11 cellular contexts compared by ENCODE assay signal in genomic region chr1:232877361-232877991, GRCh38.
"Had no signal": no experiment of that assay in that cellular context is flagged by ENCODE, and none has a peak within 500 bp of the region (broad histone marks: within the 10 kb centered on the region; RNA-seq: fewer than 3 reads in every experiment).

No MANE protein-coding gene starts in this region.

- H3K4me1 ChIP-seq: breast epithelium, parathyroid adenoma, tibial artery, uterus had no signal

- H3K4me3 Mint-ChIP-seq: activated naive CD8-positive, alpha-beta T cell treated with anti-CD3 and anti-CD28 coated beads, Interleukin-2, amount 10 ng/mL, durations not matched to agents 7 days and 5 days had no signal

- DNase-seq: activated CD4-positive, alpha-beta T cell treated with anti-CD3 and anti-CD28 coated beads for 1 hour; activated effector memory CD4-positive, alpha-beta T cell treated with anti-CD3 and anti-CD28 coated beads, Interleukin-2, amount 50 U/mL, for 16 hours; activated naive CD8-positive, alpha-beta T cell treated with anti-CD3 and anti-CD28 coated beads, Interleukin-2, amount 10 ng/mL, durations not matched to agents 7 days and 5 days; aorta; hypothalamus; kidney glomerular epithelial cell; T-helper 9 cell; tibial artery; uterus had no signal

- H3K27me3 Mint-ChIP-seq: activated naive CD8-positive, alpha-beta T cell treated with anti-CD3 and anti-CD28 coated beads, Interleukin-2, amount 10 ng/mL, durations not matched to agents 7 days and 5 days had no signal

- H3K36me3 ChIP-seq: breast epithelium, tibial artery, uterus had no signal

- H3K27ac ChIP-seq: breast epithelium, parathyroid adenoma, tibial artery, uterus had no signal

- H3K9me3 ChIP-seq: breast epithelium, tibial artery, uterus had no signal

- H3K36me3 Mint-ChIP-seq: activated naive CD8-positive, alpha-beta T cell treated with anti-CD3 and anti-CD28 coated beads, Interleukin-2, amount 10 ng/mL, durations not matched to agents 7 days and 5 days had no signal

- H3K27me3 ChIP-seq: breast epithelium, tibial artery, uterus had no signal

- H3K27ac Mint-ChIP-seq: activated naive CD8-positive, alpha-beta T cell treated with anti-CD3 and anti-CD28 coated beads, Interleukin-2, amount 10 ng/mL, durations not matched to agents 7 days and 5 days had no signal

- H3K4me3 ChIP-seq: breast epithelium, tibial artery, uterus had no signal
